ENCODE assay signal across 25 cellular contexts in genomic region chr2:12839339-12839738, GRCh38.
"Had no signal": no experiment of that assay in that cellular context is flagged by ENCODE, and none has a peak within 500 bp of the region (broad histone marks: within the 10 kb centered on the region; RNA-seq: fewer than 3 reads in every experiment).

No MANE protein-coding gene starts in this region.

- ATAC-seq: effector memory CD8-positive, alpha-beta T cell; esophagus mucosa; foreskin keratinocyte; gastrocnemius medialis; gastroesophageal sphincter; heart left ventricle; heart right ventricle had no signal

- DNase-seq: colonic mucosa; cortex of kidney; dermis blood vessel endothelial cell; dorsolateral prefrontal cortex; effector CD4-positive, alpha-beta T cell; effector CD8-positive, alpha-beta T cell; effector memory CD4-positive, alpha-beta T cell; effector memory CD8-positive, alpha-beta T cell; endodermal cell; erythroblast; esophagus squamous epithelium; foreskin fibroblast; foreskin keratinocyte; foreskin melanocyte; gastrocnemius medialis; glutamatergic neuron; head of caudate nucleus; heart left ventricle; heart right ventricle had no signal

- H3K4me1 ChIP-seq: colonic mucosa, esophagus squamous epithelium, foreskin keratinocyte, gastrocnemius medialis had no signal

- H3K36me3 ChIP-seq: colonic mucosa, esophagus muscularis mucosa, esophagus squamous epithelium, gastrocnemius medialis, gastroesophageal sphincter, heart left ventricle, heart right ventricle had no signal

- H3K4me1 Mint-ChIP-seq: endodermal cell had no signal

- H3K27ac ChIP-seq: colonic mucosa, coronary artery, dorsolateral prefrontal cortex, epithelial cell of prostate, esophagus muscularis mucosa, esophagus squamous epithelium, foreskin keratinocyte, gastrocnemius medialis, gastroesophageal sphincter, heart left ventricle, heart right ventricle had no signal

- H3K4me3 ChIP-seq: colonic mucosa, coronary artery, dorsolateral prefrontal cortex, esophagus muscularis mucosa, esophagus squamous epithelium, gastrocnemius medialis, gastroesophageal sphincter, heart left ventricle, heart right ventricle had no signal

- H3K9me3 Mint-ChIP-seq: dendritic cell treated with granulocyte-macrophage colony-stimulating factor and Interleukin-4, amounts not matched to agents 40 ng/mL and 50 ng/mL, for 4 days; effector memory CD8-positive, alpha-beta T cell; endodermal cell had no signal

- H3K27me3 ChIP-seq: colonic mucosa, esophagus muscularis mucosa, foreskin keratinocyte, gastrocnemius medialis, gastroesophageal sphincter, heart left ventricle, heart right ventricle had no signal

- H3K27ac Mint-ChIP-seq: dendritic cell treated with granulocyte-macrophage colony-stimulating factor and Interleukin-4, amounts not matched to agents 40 ng/mL and 50 ng/mL, for 4 days; effector memory CD8-positive, alpha-beta T cell; endodermal cell had no signal

- H3K4me3 Mint-ChIP-seq: dendritic cell treated with granulocyte-macrophage colony-stimulating factor and Interleukin-4, amounts not matched to agents 40 ng/mL and 50 ng/mL, for 4 days; effector memory CD8-positive, alpha-beta T cell; endodermal cell had no signal
